In genomic region chr14:91419044-91419397, GRCh38 we compare ENCODE assay signal across 8 cellular contexts. TPM values are rescaled to one million over a fixed set of nuclear protein-coding genes. Genes with fewer than 3 reads are reported as not detected.
DNase-seq lines count a peak whose midpoint lies in the region; ATAC-seq and TF ChIP-seq lines count a peak whose summit lies in the region.

No MANE protein-coding gene starts in this region.

- H3K27ac Mint-ChIP-seq in T-helper 2 cell treated with Interferon-gamma antibody and Interleukin-4, amounts not matched to agents 5 μg/mL and 100 μg/mL, for 36 hours: peak overlapping the region; percentile 80

- H3K9me3 Mint-ChIP-seq in T-helper 2 cell treated with Interferon-gamma antibody and Interleukin-4, amounts not matched to agents 5 μg/mL and 100 μg/mL, for 36 hours: no peaks in the 10 kb centered on the region

- H3K27ac ChIP-seq in lower lobe of right lung (no peak overlapping the region), upper lobe of right lung (no peak overlapping the region)

- H3K4me3 Mint-ChIP-seq in T-helper 2 cell treated with Interferon-gamma antibody and Interleukin-4, amounts not matched to agents 5 μg/mL and 100 μg/mL, for 36 hours: peak overlapping the region; percentile 71

- peak; percentile 66 for DNase-seq in stimulated activated CD4-positive, alpha-beta T cell treated with anti-CD3 and anti-CD28 coated beads, Interleukin-1b, Interleukin-23, amount 100 ng/mL, for 48 hours
- DNase-seq in stimulated activated CD4-positive, alpha-beta T cell treated with anti-CD3 and anti-CD28 coated beads, Interleukin-12 subunit alpha, Interleukin-12 subunit beta, amount 100 ng/mL, for 4 hours: no peak
- peak; percentile 54 for DNase-seq in T-helper 2 cell treated with Interferon-gamma antibody and Interleukin-4, amounts not matched to agents 5 μg/mL and 100 μg/mL, for 36 hours (ENCODE audit: low spot score)
- DNase-seq in lower lobe of right lung (no peak), upper lobe of right lung (no peak), posterior vena cava (ENCODE audit: low spot score) (no peak), medulla oblongata (ENCODE audit: extremely low spot score) (no peak)

- peaks cover 26% of the 10 kb centered on the region for H3K4me1 Mint-ChIP-seq in T-helper 2 cell treated with Interferon-gamma antibody and Interleukin-4, amounts not matched to agents 5 μg/mL and 100 μg/mL, for 36 hours (ENCODE audit: low read depth)

- ATAC-seq in lower lobe of right lung (no peak), upper lobe of right lung (no peak), HG02973 (IDR thresholded peaks at IDR 0.05; ENCODE audit: unreplicated experiment) (no peak)

- H3K4me3 ChIP-seq in lower lobe of right lung (peak overlapping the region; percentile 79), upper lobe of right lung (peak overlapping the region; percentile 80)

- no peaks in the 10 kb centered on the region for H3K9me3 ChIP-seq in lower lobe of right lung
- no peaks in the 10 kb centered on the region for H3K9me3 ChIP-seq in upper lobe of right lung

- H3K36me3 Mint-ChIP-seq in T-helper 2 cell treated with Interferon-gamma antibody and Interleukin-4, amounts not matched to agents 5 μg/mL and 100 μg/mL, for 36 hours (ENCODE audit: low read depth): peaks cover 28% of the 10 kb centered on the region

- TF ChIP-seq CTCF in lower lobe of right lung (IDR thresholded peaks at IDR 0.05): peak; percentile 15
- peak; percentile 3 for TF ChIP-seq CTCF in upper lobe of right lung (IDR thresholded peaks at IDR 0.05)

- no peaks in the 10 kb centered on the region for H3K27me3 Mint-ChIP-seq in T-helper 2 cell treated with Interferon-gamma antibody and Interleukin-4, amounts not matched to agents 5 μg/mL and 100 μg/mL, for 36 hours (ENCODE audit: low read depth)

- intact Hi-C loops in lower lobe of right lung (cut with DNase I): no loop called here
- intact Hi-C loops in upper lobe of right lung (cut with DNase I): loop anchor here (5.0 kb wide), 1 partner anchor 97 kb away; no protein-coding TSS in a partner anchor
- intact Hi-C loops in posterior vena cava (cut with DNase I): loop anchor here (2.0 to 5.0 kb wide), 2 partner anchors 96 to 97 kb away; no protein-coding TSS in a partner anchor

- no peaks in the 10 kb centered on the region for H3K36me3 ChIP-seq in lower lobe of right lung
- H3K36me3 ChIP-seq in upper lobe of right lung: no peaks in the 10 kb centered on the region

- H3K4me1 ChIP-seq in lower lobe of right lung (peaks cover 29% of the 10 kb centered on the region), upper lobe of right lung (peaks cover 18% of the 10 kb centered on the region)

- H3K27me3 ChIP-seq in lower lobe of right lung (ENCODE audit: low read depth): peaks cover 4% of the 10 kb centered on the region
- no peaks in the 10 kb centered on the region for H3K27me3 ChIP-seq in upper lobe of right lung

RNA-seq across cellular contexts. Expression of gene CCDC88C, which starts 1.4 kb away (rescaled TPM):
- total RNA-seq in lower lobe of right lung (45.8 TPM), upper lobe of right lung (34.1 TPM), posterior vena cava (10 to 100 TPM in 1 of 2 donors, 1 to 10 TPM in 1; 7.2 to 14.9 TPM)

Comparison
In these comparisons a context has a peak if more than half of its experiments do, and no peak if none do; other contexts are left out.
1. DNase-seq: peak in stimulated activated CD4-positive, alpha-beta T cell treated with anti-CD3 and anti-CD28 coated beads, Interleukin-1b, Interleukin-23, amount 100 ng/mL, for 48 hours (single experiment) and T-helper 2 cell treated with Interferon-gamma antibody and Interleukin-4, amounts not matched to agents 5 μg/mL and 100 μg/mL, for 36 hours (single experiment); none in stimulated activated CD4-positive, alpha-beta T cell treated with anti-CD3 and anti-CD28 coated beads, Interleukin-12 subunit alpha, Interleukin-12 subunit beta, amount 100 ng/mL, for 4 hours (single experiment), lower lobe of right lung (single experiment), upper lobe of right lung (single experiment), posterior vena cava (single experiment) and medulla oblongata (single experiment).